ENCODE assay signal across 8 cellular contexts in genomic region chr17:29124135-29124930, GRCh38. TPM values are rescaled to one million over a fixed set of nuclear protein-coding genes. Genes with fewer than 3 reads are reported as not detected.
DNase-seq lines count a peak whose midpoint lies in the region; ATAC-seq lines count a peak whose summit lies in the region.

No MANE protein-coding gene starts in this region.

- no peak overlapping the region for H2AFZ ChIP-seq in trophoblast cell (ENCODE audit: insufficient read depth, low read length, poor library complexity)

- H3K14ac ChIP-seq in trophoblast cell (ENCODE audit: low read length) = no peak overlapping the region

- DNase-seq in NCI-H1417 (lab: John Stamatoyannopoulos, UW) (peak; percentile 46 to 83 (median 56)), NCI-H1417 treated with DMSO at 0.1 percent for 48 hours (lab: John Stamatoyannopoulos, UW) (no peak), NCI-H524 (lab: John Stamatoyannopoulos, UW) (peak; percentile 86 to 94), germinal center (ENCODE audit: low spot score) (peak; percentile 58), trophoblast cell (peak; percentile 48 to 77)
- DNase-seq in activated T-cell treated with anti-CD3 and anti-CD28 coated beads, Interleukin-2, amount 50 U/mL, for 48 hours = peak; percentile 50 to 52

- H3K79me1 ChIP-seq in trophoblast cell (ENCODE audit: low read length) = no peaks in the 10 kb centered on the region

- H3K27me3 ChIP-seq in trophoblast cell (ENCODE audit: insufficient read depth, low read length) = no peaks in the 10 kb centered on the region

- peak; percentile 59 for ATAC-seq in HG03135 (IDR thresholded peaks at IDR 0.05; ENCODE audit: unreplicated experiment)
- no peak for ATAC-seq in GM18873 (IDR thresholded peaks at IDR 0.05; ENCODE audit: low FRiP score, unreplicated experiment)

- WGBS in trophoblast cell (ENCODE audit: extremely low coverage, insufficient coverage, insufficient read length) = no CpG with 5 or more reads among the region's 13 CpGs

- no peak overlapping the region for H3K9ac ChIP-seq in trophoblast cell (ENCODE audit: low read length)

- H4K8ac ChIP-seq in trophoblast cell (ENCODE audit: low read depth, low read length) = no peak overlapping the region

- H3K79me2 ChIP-seq in trophoblast cell (ENCODE audit: control insufficient read depth, insufficient read depth, low read length, poor library complexity) = no peaks in the 10 kb centered on the region

- H3K18ac ChIP-seq in trophoblast cell (ENCODE audit: low read length) = no peak overlapping the region

- H2BK120ac ChIP-seq in trophoblast cell (ENCODE audit: insufficient read depth, low read length, poor library complexity) = no peak overlapping the region

- no peak overlapping the region for H3K27ac ChIP-seq in trophoblast cell (ENCODE audit: low read depth, low read length)

- H2BK5ac ChIP-seq in trophoblast cell (ENCODE audit: low read depth, low read length, poor library complexity) = no peak overlapping the region

- no peak overlapping the region for H3K23ac ChIP-seq in trophoblast cell (ENCODE audit: low read length)

- no peak overlapping the region for H3K4ac ChIP-seq in trophoblast cell (ENCODE audit: low read depth, low read length)

- H3K9me3 ChIP-seq in trophoblast cell (ENCODE audit: insufficient read depth, low read depth, low read length) = no peaks in the 10 kb centered on the region

- H2AK5ac ChIP-seq in trophoblast cell (ENCODE audit: low read length) = no peak overlapping the region

- no peak overlapping the region for H2BK12ac ChIP-seq in trophoblast cell (ENCODE audit: low read length)

- no peak overlapping the region for H3K4me3 ChIP-seq in trophoblast cell (ENCODE audit: low read depth, low read length)

- no peak overlapping the region for H4K12ac ChIP-seq in trophoblast cell (ENCODE audit: low read depth, low read length)

- H3K4me2 ChIP-seq in trophoblast cell (ENCODE audit: low read length) = no peak overlapping the region

- peaks cover 20 to 24% of the 10 kb centered on the region in 2 experiments for H3K36me3 ChIP-seq in trophoblast cell (ENCODE audit: control insufficient read depth in 1 of 2, insufficient read depth in 2 of 2, low read length in 2 of 2)

- no peaks in the 10 kb centered on the region for H3K4me1 ChIP-seq in trophoblast cell (ENCODE audit: control insufficient read depth in 1 of 2, insufficient read depth in 2 of 2, low read length in 2 of 2)

- no peak overlapping the region for H4K91ac ChIP-seq in trophoblast cell (ENCODE audit: low read depth, low read length)

RNA-seq across cellular contexts. Expression of gene MYO18A, which starts 55.9 kb away (rescaled TPM):
- polyA plus RNA-seq in trophoblast cell (2013) = 15.5 and 16.9 TPM in 2 replicates
